Comparison of ENCODE assay signal across 1 cellular context in the genomic region with DNA sequence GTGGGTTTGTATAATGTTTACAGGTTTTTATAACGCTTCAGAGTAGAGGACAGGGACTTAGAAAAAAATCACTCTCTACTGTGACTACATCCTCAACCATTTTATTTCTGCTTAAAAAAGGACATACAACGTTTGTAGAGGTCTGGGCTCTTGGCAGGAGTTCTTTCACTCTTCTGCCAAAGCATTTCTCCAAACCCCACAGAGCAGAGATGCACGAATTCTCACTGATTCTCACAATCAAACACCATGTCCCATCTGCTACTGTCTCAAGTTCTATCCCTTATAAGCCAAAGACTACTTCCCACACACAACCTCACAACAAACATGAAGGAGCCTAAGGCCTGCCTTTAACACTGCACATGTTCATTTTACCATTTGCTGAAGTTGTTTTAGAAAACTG.
TF ChIP-seq lines count a peak whose summit lies in the region.

No MANE protein-coding gene starts in this region.

TF ChIP-seq in HEK293, 187 proteins besides CTCF, POLR2A, EP300 and RAD21 (continued from another document):
- TF ChIP-seq, protein P1, sequence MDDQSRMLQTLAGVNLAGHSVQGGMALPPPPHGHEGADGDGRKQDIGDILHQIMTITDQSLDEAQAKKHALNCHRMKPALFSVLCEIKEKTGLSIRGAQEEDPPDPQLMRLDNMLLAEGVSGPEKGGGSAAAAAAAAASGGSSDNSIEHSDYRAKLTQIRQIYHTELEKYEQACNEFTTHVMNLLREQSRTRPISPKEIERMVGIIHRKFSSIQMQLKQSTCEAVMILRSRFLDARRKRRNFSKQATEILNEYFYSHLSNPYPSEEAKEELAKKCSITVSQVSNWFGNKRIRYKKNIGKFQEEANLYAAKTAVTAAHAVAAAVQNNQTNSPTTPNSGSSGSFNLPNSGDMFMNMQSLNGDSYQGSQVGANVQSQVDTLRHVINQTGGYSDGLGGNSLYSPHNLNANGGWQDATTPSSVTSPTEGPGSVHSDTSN (CRISPR knock-in tag; IDR thresholded peaks at IDR 0.05), result no peak
- TF ChIP-seq REPIN1 (tag by site-specific recombination; IDR thresholded peaks at IDR 0.05; ENCODE audit: low read depth), result no peak
- TF ChIP-seq ZNF394 (tag by site-specific recombination; IDR thresholded peaks at IDR 0.05; ENCODE audit: borderline replicate concordance), result no peak
- TF ChIP-seq, protein P2, sequence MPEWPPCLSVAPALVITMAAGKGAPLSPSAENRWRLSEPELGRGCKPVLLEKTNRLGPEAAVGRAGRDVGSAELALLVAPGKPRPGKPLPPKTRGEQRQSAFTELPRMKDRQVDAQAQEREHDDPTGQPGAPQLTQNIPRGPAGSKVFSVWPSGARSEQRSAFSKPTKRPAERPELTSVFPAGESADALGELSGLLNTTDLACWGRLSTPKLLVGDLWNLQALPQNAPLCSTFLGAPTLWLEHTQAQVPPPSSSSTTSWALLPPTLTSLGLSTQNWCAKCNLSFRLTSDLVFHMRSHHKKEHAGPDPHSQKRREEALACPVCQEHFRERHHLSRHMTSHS (tag by site-specific recombination; IDR thresholded peaks at IDR 0.05), result no peak
- TF ChIP-seq, protein P3, sequence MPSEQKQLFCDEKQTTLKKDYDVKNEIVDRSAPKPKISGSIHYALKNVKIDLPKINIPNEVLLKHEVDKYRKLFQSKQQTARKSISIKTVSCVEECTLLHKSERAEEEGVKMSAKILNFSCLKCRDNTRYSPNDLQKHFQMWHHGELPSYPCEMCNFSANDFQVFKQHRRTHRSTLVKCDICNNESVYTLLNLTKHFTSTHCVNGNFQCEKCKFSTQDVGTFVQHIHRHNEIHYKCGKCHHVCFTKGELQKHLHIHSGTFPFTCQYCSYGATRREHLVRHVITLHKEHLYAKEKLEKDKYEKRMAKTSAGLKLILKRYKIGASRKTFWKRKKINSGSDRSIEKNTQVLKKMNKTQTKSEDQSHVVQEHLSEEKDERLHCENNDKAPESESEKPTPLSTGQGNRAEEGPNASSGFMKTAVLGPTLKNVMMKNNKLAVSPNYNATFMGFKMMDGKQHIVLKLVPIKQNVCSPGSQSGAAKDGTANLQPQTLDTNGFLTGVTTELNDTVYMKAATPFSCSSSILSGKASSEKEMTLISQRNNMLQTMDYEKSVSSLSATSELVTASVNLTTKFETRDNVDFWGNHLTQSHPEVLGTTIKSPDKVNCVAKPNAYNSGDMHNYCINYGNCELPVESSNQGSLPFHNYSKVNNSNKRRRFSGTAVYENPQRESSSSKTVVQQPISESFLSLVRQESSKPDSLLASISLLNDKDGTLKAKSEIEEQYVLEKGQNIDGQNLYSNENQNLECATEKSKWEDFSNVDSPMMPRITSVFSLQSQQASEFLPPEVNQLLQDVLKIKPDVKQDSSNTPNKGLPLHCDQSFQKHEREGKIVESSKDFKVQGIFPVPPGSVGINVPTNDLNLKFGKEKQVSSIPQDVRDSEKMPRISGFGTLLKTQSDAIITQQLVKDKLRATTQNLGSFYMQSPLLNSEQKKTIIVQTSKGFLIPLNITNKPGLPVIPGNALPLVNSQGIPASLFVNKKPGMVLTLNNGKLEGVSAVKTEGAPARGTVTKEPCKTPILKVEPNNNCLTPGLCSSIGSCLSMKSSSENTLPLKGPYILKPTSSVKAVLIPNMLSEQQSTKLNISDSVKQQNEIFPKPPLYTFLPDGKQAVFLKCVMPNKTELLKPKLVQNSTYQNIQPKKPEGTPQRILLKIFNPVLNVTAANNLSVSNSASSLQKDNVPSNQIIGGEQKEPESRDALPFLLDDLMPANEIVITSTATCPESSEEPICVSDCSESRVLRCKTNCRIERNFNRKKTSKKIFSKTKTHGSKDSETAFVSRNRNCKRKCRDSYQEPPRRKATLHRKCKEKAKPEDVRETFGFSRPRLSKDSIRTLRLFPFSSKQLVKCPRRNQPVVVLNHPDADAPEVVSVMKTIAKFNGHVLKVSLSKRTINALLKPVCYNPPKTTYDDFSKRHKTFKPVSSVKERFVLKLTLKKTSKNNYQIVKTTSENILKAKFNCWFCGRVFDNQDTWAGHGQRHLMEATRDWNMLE (tag by site-specific recombination; conservative IDR thresholded peaks at IDR 0.05; ENCODE audit: low read depth), result no peak
- TF ChIP-seq ZNF530 (tag by site-specific recombination; IDR thresholded peaks at IDR 0.05; ENCODE audit: low read depth), result no peak
- TF ChIP-seq ZBTB17 (tag by site-specific recombination; IDR thresholded peaks at IDR 0.05), result no peak
- TF ChIP-seq ZNF776 (tag by site-specific recombination; IDR thresholded peaks at IDR 0.05; ENCODE audit: borderline replicate concordance), result no peak
- no peak for TF ChIP-seq ZNF416 (tag by site-specific recombination; IDR thresholded peaks at IDR 0.05)
